Comparison of ENCODE assay signal across 8 cellular contexts in genomic region chr6:28794175-28795002, GRCh38.
DNase-seq lines count a peak whose midpoint lies in the region; TF ChIP-seq lines count a peak whose summit lies in the region.

No MANE protein-coding gene starts in this region.

- H4K8ac ChIP-seq in neuronal stem cell (ENCODE audit: low read depth, low read length), result no peak overlapping the region

- H3K9ac ChIP-seq in neuronal stem cell (ENCODE audit: low read depth, low read length, poor library complexity), result no peak overlapping the region
- H3K9ac ChIP-seq in Karpas-422 (ENCODE audit: low read length), result no peak overlapping the region

- H4K20me1 ChIP-seq in Karpas-422 (ENCODE audit: insufficient read depth, low read depth, low read length), result no peaks in the 10 kb centered on the region

- H3K4me1 Mint-ChIP-seq in brain, result peaks cover 38% of the 10 kb centered on the region

- no peak overlapping the region for H2BK12ac ChIP-seq in neuronal stem cell (ENCODE audit: low read length)

- H3K4me3 Mint-ChIP-seq in brain, result peak overlapping the region; percentile 30 to 81 (median 73)

- H3K18ac ChIP-seq in neuronal stem cell (ENCODE audit: low read length), result peak overlapping the region; percentile 48

- peak overlapping the region in 1 of 2 donors; percentile 19 for H3K4me3 ChIP-seq in neuronal stem cell (ENCODE audit: low read length in 2 of 2)
- H3K4me3 ChIP-seq in Karpas-422 (ENCODE audit: low read length), result no peak overlapping the region

- H3K27me3 ChIP-seq in neuronal stem cell (ENCODE audit: control insufficient read depth in 3 of 3, insufficient read depth in 3 of 3, low read depth in 1 of 3, low read length in 3 of 3) (peaks cover 1 to 47% (median 41%) of the 10 kb centered on the region in 3 experiments), Karpas-422 (ENCODE audit: low read length) (no peaks in the 10 kb centered on the region)

- H3K79me1 ChIP-seq in neuronal stem cell (ENCODE audit: low read depth, low read length), result no peaks in the 10 kb centered on the region

- no peak overlapping the region for H3K4ac ChIP-seq in neuronal stem cell (ENCODE audit: low read length)

- H2BK5ac ChIP-seq in neuronal stem cell (ENCODE audit: low read length), result no peak overlapping the region

- no peaks in the 10 kb centered on the region for H3K36me3 ChIP-seq in neuronal stem cell (replicated peaks in 1 of 2; ENCODE audit: control insufficient read depth in 2 of 2, insufficient read depth in 2 of 2, low read length in 2 of 2)
- H3K36me3 ChIP-seq in Karpas-422 (ENCODE audit: insufficient read depth, low read length), result no peaks in the 10 kb centered on the region

- no peak for TF ChIP-seq CTCF in brain (conservative IDR thresholded peaks at IDR 0.05)

- no peak overlapping the region for H3K23ac ChIP-seq in neuronal stem cell (ENCODE audit: low read depth, low read length, poor library complexity)

- DNase-seq in NCI-H146 (lab: John Stamatoyannopoulos, UW) (peak; percentile 4), NCI-H146 treated with DMSO at 0.1 percent for 48 hours (lab: John Stamatoyannopoulos, UW; ENCODE audit: unreplicated experiment) (no peak), NCI-H82 treated with DMSO at 0.1 percent for 48 hours (lab: John Stamatoyannopoulos, UW; ENCODE audit: unreplicated experiment) (peak; percentile 68), neuronal stem cell (ENCODE audit: low spot score) (no peak), Karpas-422 (no peak), HuH-7.5 (ENCODE audit: low spot score) (no peak), Kasumi-1 (lab: John Stamatoyannopoulos, UW) (no peak)

- no peak overlapping the region for H3K14ac ChIP-seq in neuronal stem cell (ENCODE audit: low read length)

- no CpG with 5 or more reads among the region's 35 CpGs for WGBS in neuronal stem cell (ENCODE audit: extremely low coverage in 2 of 2, insufficient read length in 2 of 2, insufficient replicate concordance in 1 of 2), 2 donors

- H3K27me3 Mint-ChIP-seq in brain, result peaks cover 94% of the 10 kb centered on the region

- H3K9me3 Mint-ChIP-seq in brain, result peaks cover 0 to 18% (median 14%) of the 10 kb centered on the region in 5 experiments

- H2BK120ac ChIP-seq in neuronal stem cell (ENCODE audit: low read depth, low read length), result no peak overlapping the region

- H4K91ac ChIP-seq in neuronal stem cell (ENCODE audit: low read depth, low read length, poor library complexity), result no peak overlapping the region

- no peak overlapping the region for H3K27ac Mint-ChIP-seq in brain

- no peaks in the 10 kb centered on the region for H3K9me2 ChIP-seq in Karpas-422 (replicated peaks; ENCODE audit: insufficient read depth, low read length)

- H3K4me2 ChIP-seq in neuronal stem cell (ENCODE audit: insufficient read depth, low read length, poor library complexity, severe bottlenecking), result peak overlapping the region; percentile 69
- H3K4me2 ChIP-seq in Karpas-422 (ENCODE audit: low read depth, low read length, poor library complexity, severe bottlenecking), result no peak overlapping the region

- H3K9me3 ChIP-seq in neuronal stem cell (replicated peaks in 1 of 2; ENCODE audit: control insufficient read depth in 2 of 2, insufficient read depth in 1 of 2, low read depth in 1 of 2, low read length in 2 of 2) (no peaks in the 10 kb centered on the region), Karpas-422 (ENCODE audit: low read length) (no peaks in the 10 kb centered on the region)

- H3K79me2 ChIP-seq in Karpas-422 (ENCODE audit: low read length), result no peaks in the 10 kb centered on the region

- no peaks in the 10 kb centered on the region for H3K36me3 Mint-ChIP-seq in brain

- no peak overlapping the region for H2BK15ac ChIP-seq in neuronal stem cell (ENCODE audit: low read length)

- H2AFZ ChIP-seq in neuronal stem cell (ENCODE audit: low read length) (peak overlapping the region; percentile 56), Karpas-422 (ENCODE audit: low read length) (no peak overlapping the region)

- no peak overlapping the region for H2AK5ac ChIP-seq in neuronal stem cell (ENCODE audit: low read depth, low read length)

- H3K27ac ChIP-seq in neuronal stem cell (replicated peaks; ENCODE audit: low read length) (no peak overlapping the region), Karpas-422 (ENCODE audit: low read length) (no peak overlapping the region)

- H3K4me1 ChIP-seq in neuronal stem cell (ENCODE audit: control insufficient read depth in 2 of 2, insufficient read depth in 1 of 2, low read depth in 1 of 2, low read length in 2 of 2) (peaks cover 0 to 5% of the 10 kb centered on the region in 2 donors), Karpas-422 (ENCODE audit: low read length) (no peaks in the 10 kb centered on the region)

Comparison
In these comparisons a context has a peak if more than half of its experiments do, and no peak if none do; other contexts are left out.
1. DNase-seq: peak in NCI-H146 (single experiment) and NCI-H82 treated with DMSO at 0.1 percent for 48 hours (single experiment); none in NCI-H146 treated with DMSO at 0.1 percent for 48 hours (single experiment), neuronal stem cell (single experiment), Karpas-422 (single experiment), HuH-7.5 (single experiment) and Kasumi-1 (0 of 2).